Comparison of ENCODE assay signal across 9 cellular contexts in genomic region chr6:168370310-168370991, GRCh38. TPM values are rescaled to one million over a fixed set of nuclear protein-coding genes. Genes with fewer than 3 reads are reported as not detected.
A peak's percentile ranks its signal among the peaks of the same experiment; 100 is the strongest.
DNase-seq lines count a peak whose midpoint lies in the region; ATAC-seq and TF ChIP-seq lines count a peak whose summit lies in the region.
"Had no signal": no experiment of that assay in that cellular context is flagged by ENCODE, and none has a peak within 500 bp of the region (broad histone marks: within the 10 kb centered on the region; RNA-seq: fewer than 3 reads in every experiment).

No MANE protein-coding gene starts in this region.

- H3K4me3 ChIP-seq in GM06990 (replicated peaks; ENCODE audit: low read depth, low read length), result no peak overlapping the region

- no peaks in the 10 kb centered on the region for H3K36me3 ChIP-seq in GM06990 (ENCODE audit: control insufficient read depth, insufficient read depth, low read length)

- no peaks in the 10 kb centered on the region for H3K36me3 Mint-ChIP-seq in T-helper 17 cell (ENCODE audit: low read depth)

- no peak for TF ChIP-seq EP300 in Ishikawa (IDR thresholded peaks at IDR 0.05; ENCODE audit: borderline replicate concordance)

- H3K4me1 Mint-ChIP-seq in T-helper 17 cell, result peaks cover 5% of the 10 kb centered on the region

- peak; percentile 97 for TF ChIP-seq RAD21 in Ishikawa (IDR thresholded peaks at IDR 0.05; ENCODE audit: low read depth)

- H3K27ac Mint-ChIP-seq in T-helper 17 cell, result peak overlapping the region; percentile 16
- H3K27ac Mint-ChIP-seq: T-helper 1 cell treated with Interleukin-12 subunit alpha and Interleukin-12 subunit beta and Interleukin-4 antibody, amounts not matched to agents 30 μg/mL and 1 μg/mL, for 36 hours had no signal

- peak; percentile 71 for ATAC-seq in T-helper 17 cell
- no peak for ATAC-seq in HG02763 (IDR thresholded peaks at IDR 0.05; ENCODE audit: unreplicated experiment)
- ATAC-seq in HG02938 (IDR thresholded peaks at IDR 0.05; ENCODE audit: unreplicated experiment), result no peak

- TF ChIP-seq CTCF in GM06990 (IDR thresholded peaks at IDR 0.05; ENCODE audit: insufficient read depth, low read length, poor library complexity, severe bottlenecking), result peak; percentile 7

- no peak overlapping the region for H3K4me3 Mint-ChIP-seq in T-helper 17 cell
- H3K4me3 Mint-ChIP-seq: T-helper 1 cell treated with Interleukin-12 subunit alpha and Interleukin-12 subunit beta and Interleukin-4 antibody, amounts not matched to agents 30 μg/mL and 1 μg/mL, for 36 hours had no signal

- no peaks in the 10 kb centered on the region for H3K27me3 Mint-ChIP-seq in T-helper 17 cell

- DNase-seq in GM06990 (ENCODE audit: extremely low read depth, insufficient read length) (no peak), T-helper 17 cell (peak; percentile 21 to 60 (median 28)), amygdala (lab: John Stamatoyannopoulos, UW) (peak in 41 of 56 donors; percentile 3 to 81 (median 30)), inferior parietal cortex (ENCODE audit: extremely low spot score) (peak; percentile 45)
- peak; percentile 71 to 82 for DNase-seq in stimulated activated CD4-positive, alpha-beta T cell treated with anti-CD3 and anti-CD28 coated beads, Interleukin-2, amount 100 ng/mL, for 24 hours

- H3K9me3 ChIP-seq in T-helper 17 cell (ENCODE audit: control insufficient read depth, low read length, poor library complexity, severe bottlenecking), result no peaks in the 10 kb centered on the region

- H3K27me3 ChIP-seq in GM06990 (replicated peaks; ENCODE audit: control insufficient read depth, insufficient read depth, low read length), result no peaks in the 10 kb centered on the region

TF ChIP-seq in Ishikawa, 13 proteins besides CTCF, POLR2A, EP300 and RAD21:
- TF ChIP-seq USF1 (IDR thresholded peaks at IDR 0.05), result peak; percentile 81
- no peak for TF ChIP-seq TAF1 (IDR thresholded peaks at IDR 0.05; ENCODE audit: low read depth)
- no peak for TF ChIP-seq CREB1 (IDR thresholded peaks at IDR 0.05; ENCODE audit: low read depth)
- TF ChIP-seq YY1 (IDR thresholded peaks at IDR 0.05; ENCODE audit: low read depth), result 0 out of 2 replicates have a peak, but pooled peaks have one; percentile 20
- peak; percentile 89 for TF ChIP-seq MAX (IDR thresholded peaks at IDR 0.05)
- no peak for TF ChIP-seq ZBTB7A (IDR thresholded peaks at IDR 0.05; ENCODE audit: low read depth)
- TF ChIP-seq TCF12 (IDR thresholded peaks at IDR 0.05; ENCODE audit: low read depth), result no peak
TF ChIP-seq in Ishikawa: peak in this region for 3.

RNA-seq across cellular contexts. Expression of gene DACT2, which starts 50.9 kb away (rescaled TPM):
- total RNA-seq in T-helper 17 cell, result not detected
